In the genomic region with DNA sequence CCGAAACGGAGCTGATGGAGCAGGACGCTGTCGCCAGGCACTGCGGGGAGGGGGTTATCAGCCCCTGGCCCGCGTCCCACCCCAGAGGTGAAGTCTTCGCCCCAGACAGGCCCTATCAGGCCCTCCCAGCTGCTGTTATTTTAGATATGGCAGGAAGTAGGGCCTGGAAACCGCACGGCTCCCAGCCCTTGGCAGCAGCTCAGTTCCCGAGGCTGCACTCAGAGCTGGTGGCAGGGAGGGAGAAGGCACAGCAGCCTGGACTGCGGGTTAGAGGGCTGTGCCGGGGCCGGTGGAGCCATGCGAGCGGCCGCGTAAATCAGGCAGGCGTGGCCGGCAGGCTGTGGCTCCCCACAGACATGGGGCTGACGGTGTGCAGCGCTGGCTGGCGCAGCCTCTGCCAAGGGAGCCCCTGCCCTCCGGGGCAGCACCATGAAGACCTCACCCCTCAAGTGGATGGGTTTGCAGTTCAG, we compare ENCODE assay signal across 8 cellular contexts.
A peak's percentile ranks its signal among the peaks of the same experiment; 100 is the strongest.
DNase-seq lines count a peak whose midpoint lies in the region; ATAC-seq and TF ChIP-seq lines count a peak whose summit lies in the region.

No MANE protein-coding gene starts in this region.

- TF ChIP-seq CTCF in NB4 (IDR thresholded peaks at IDR 0.05; ENCODE audit: low read depth, low read length) (no peak), mammary epithelial cell (conservative IDR thresholded peaks at IDR 0.05 in 1 of 2, IDR thresholded peaks at IDR 0.05 in 1 of 2; ENCODE audit: extremely low read depth in 1 of 2, insufficient read depth in 1 of 2, low read depth in 1 of 2, low read length in 2 of 2) (no peak)

- H3K27me3 Mint-ChIP-seq in stimulated activated naive B cell treated with anti-CD40 and anti-IgM and Interleukin-4, amounts not matched to agents 10 μg/mL and 1 μg/mL and 100 μg/mL, for 72 hours: no peaks in the 10 kb centered on the region

- peaks cover 0 to 3% of the 10 kb centered on the region in 2 donors for H3K9me3 Mint-ChIP-seq in stimulated activated naive B cell treated with anti-CD40 and anti-IgM and Interleukin-4, amounts not matched to agents 10 μg/mL and 1 μg/mL and 100 μg/mL, for 72 hours

- peak overlapping the region; percentile 45 for H2AFZ ChIP-seq in mammary epithelial cell (ENCODE audit: low read depth, low read length)

- BruUV-seq in mammary epithelial cell (replicated peaks; lab: Mats Ljungman, UMichigan): no TSS peak

- no peak overlapping the region for H3K4me3 ChIP-seq in NB4 (ENCODE audit: low read depth, low read length)
- peak overlapping the region in 1 of 3 experiments; percentile 7 for H3K4me3 ChIP-seq in mammary epithelial cell (replicated peaks in 1 of 3; ENCODE audit: insufficient read depth in 1 of 3, low read depth in 2 of 3, low read length in 3 of 3)

- no peaks in the 10 kb centered on the region for H3K36me3 ChIP-seq in mammary epithelial cell (ENCODE audit: insufficient read depth, low read length)

- no peak overlapping the region for H3K9ac ChIP-seq in mammary epithelial cell (ENCODE audit: insufficient read depth, low read length)

- peaks cover 6% of the 10 kb centered on the region for H3K9me3 ChIP-seq in mammary epithelial cell (replicated peaks; ENCODE audit: insufficient read depth, low read length)

- no peaks in the 10 kb centered on the region for H4K20me1 ChIP-seq in mammary epithelial cell (ENCODE audit: insufficient read depth, low read length)

- 8% methylated on average over 19 of the region's 24 CpGs for WGBS in mammary epithelial cell (ENCODE audit: low coverage, missing lambda C conversion rate)

- no peaks in the 10 kb centered on the region for H3K4me1 ChIP-seq in mammary epithelial cell (ENCODE audit: insufficient read depth, low read length)

- peak overlapping the region; percentile 65 for H3K4me2 ChIP-seq in mammary epithelial cell (ENCODE audit: insufficient read depth, low read depth, low read length)

- peaks cover 42 to 53% of the 10 kb centered on the region in 2 donors for H3K36me3 Mint-ChIP-seq in stimulated activated naive B cell treated with anti-CD40 and anti-IgM and Interleukin-4, amounts not matched to agents 10 μg/mL and 1 μg/mL and 100 μg/mL, for 72 hours

- intact Hi-C loops in mammary epithelial cell (cut with micrococcal nuclease) (no loop called here), left colon (cut with DNase I, micrococcal nuclease) (no loop called here)

- peak; percentile 38 for ATAC-seq in left colon
- ATAC-seq in stimulated activated naive B cell treated with anti-CD40 and anti-IgM and Interleukin-4, amounts not matched to agents 10 μg/mL and 1 μg/mL and 100 μg/mL, for 72 hours (replicated peaks): peak; percentile 40 to 50
- ATAC-seq in HG02870 (IDR thresholded peaks at IDR 0.05; ENCODE audit: unreplicated experiment): no peak

- H3K27ac Mint-ChIP-seq in stimulated activated naive B cell treated with anti-CD40 and anti-IgM and Interleukin-4, amounts not matched to agents 10 μg/mL and 1 μg/mL and 100 μg/mL, for 72 hours: peak overlapping the region; percentile 92

- peak overlapping the region; percentile 60 to 64 for H3K4me3 Mint-ChIP-seq in stimulated activated naive B cell treated with anti-CD40 and anti-IgM and Interleukin-4, amounts not matched to agents 10 μg/mL and 1 μg/mL and 100 μg/mL, for 72 hours

- in situ Hi-C loops in mammary epithelial cell (cut with MboI; ENCODE audit: low sequenced_read_pairs in 2 of 2): no loop called here

- DNase-seq in GM03348 (ENCODE audit: low spot score) (peak; percentile 89), NB4 (ENCODE audit: low read depth) (peak; percentile 58), mammary epithelial cell (no peak), left colon (peak; percentile 39 to 48), NCI-H2196 treated with DMSO at 0.1 percent for 48 hours (lab: John Stamatoyannopoulos, UW; ENCODE audit: unreplicated experiment) (no peak), NAMALWA (ENCODE audit: low spot score) (no peak)
- DNase-seq in stimulated activated naive B cell treated with anti-CD40 and anti-IgM and Interleukin-4, amounts not matched to agents 10 μg/mL and 1 μg/mL and 100 μg/mL, for 72 hours: no peak

- dilution Hi-C loops in mammary epithelial cell (cut with HindIII; ENCODE audit: low sequenced_read_pairs): no loop called here

- no peak for TF ChIP-seq POLR2A in NB4 (IDR thresholded peaks at IDR 0.05; ENCODE audit: extremely low read depth, insufficient read length)

- no peak overlapping the region for H3K27ac ChIP-seq in mammary epithelial cell (ENCODE audit: insufficient read depth, low read depth, low read length)

- peaks cover 55 to 78% of the 10 kb centered on the region in 2 donors for H3K4me1 Mint-ChIP-seq in stimulated activated naive B cell treated with anti-CD40 and anti-IgM and Interleukin-4, amounts not matched to agents 10 μg/mL and 1 μg/mL and 100 μg/mL, for 72 hours

- CTCF ChIA-PET in mammary epithelial cell (lab: Charles Lee; ENCODE audit: low non-redundant PET): no interaction called here

- H3K27me3 ChIP-seq in mammary epithelial cell (ENCODE audit: insufficient read depth, low read length): no peaks in the 10 kb centered on the region

- no peaks in the 10 kb centered on the region for H3K79me2 ChIP-seq in mammary epithelial cell (ENCODE audit: insufficient read depth, low read length)

Comparison
In these comparisons a context has a peak if more than half of its experiments do, and no peak if none do; other contexts are left out.
1. DNase-seq: peak in GM03348 (single experiment), NB4 (single experiment) and left colon (2 of 2); none in mammary epithelial cell (single experiment), stimulated activated naive B cell treated with anti-CD40 and anti-IgM and Interleukin-4, amounts not matched to agents 10 μg/mL and 1 μg/mL and 100 μg/mL, for 72 hours (single experiment), NCI-H2196 treated with DMSO at 0.1 percent for 48 hours (single experiment) and NAMALWA (single experiment).